ENCODE assay signal across 12 cellular contexts in the genomic region with DNA sequence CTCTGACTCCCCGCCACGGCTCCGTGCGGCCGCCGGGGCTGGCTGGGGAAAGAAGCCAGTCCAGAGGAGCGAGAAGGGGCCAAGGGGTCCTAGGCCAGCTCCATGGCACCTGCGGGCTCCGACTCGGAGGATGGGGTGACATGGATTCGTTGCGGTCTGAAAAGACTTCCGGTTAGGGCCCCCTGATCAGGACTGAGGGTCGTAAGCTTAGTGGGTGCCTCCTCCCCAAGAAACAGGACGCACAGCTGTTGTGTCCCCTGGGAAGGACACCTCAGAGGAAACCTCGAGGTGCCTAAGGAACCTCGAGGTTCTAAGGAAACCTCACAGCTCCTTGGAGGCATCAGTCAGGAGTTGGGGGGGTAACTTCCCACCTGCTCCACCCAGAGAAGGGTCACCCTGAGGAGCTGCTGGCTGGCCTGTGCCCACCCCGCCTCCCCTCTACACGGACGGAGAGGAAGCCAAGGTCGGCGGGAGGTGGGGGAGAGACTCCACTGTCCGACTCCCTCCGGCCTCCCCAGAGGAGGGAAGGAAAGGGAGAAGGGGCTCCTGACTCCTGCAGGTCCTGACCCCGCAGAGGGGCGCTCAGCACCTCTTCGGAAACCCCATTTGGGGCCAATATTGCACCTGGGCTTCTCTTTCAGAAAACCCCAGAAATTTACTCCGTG. TPM values are rescaled to one million over a fixed set of nuclear protein-coding genes. Genes with fewer than 3 reads are reported as not detected.
DNase-seq lines count a peak whose midpoint lies in the region; ATAC-seq and TF ChIP-seq lines count a peak whose summit lies in the region.
"Had no signal": no experiment of that assay in that cellular context is flagged by ENCODE, and none has a peak within 500 bp of the region (broad histone marks: within the 10 kb centered on the region; RNA-seq: fewer than 3 reads in every experiment).

No MANE protein-coding gene starts in this region.

- peaks cover 57% of the 10 kb centered on the region for H4K20me1 ChIP-seq in BLaER1

- H3K4me1 Mint-ChIP-seq in endothelial cell (ENCODE audit: unreplicated experiment) = peaks cover 32% of the 10 kb centered on the region
- H3K4me1 Mint-ChIP-seq in chondrocyte (ENCODE audit: low read depth) = peaks cover 15% of the 10 kb centered on the region

- TF ChIP-seq CTCF in endothelial cell (IDR thresholded peaks at IDR 0.05; ENCODE audit: unreplicated experiment) (no peak), chondrocyte (IDR thresholded peaks at IDR 0.05) (no peak), GM10248 (IDR thresholded peaks at IDR 0.05; ENCODE audit: control extremely low read depth, extremely low read depth, low read depth, missing control alignments) (no peak)

- no peak for ATAC-seq in HG03280 (IDR thresholded peaks at IDR 0.05; ENCODE audit: unreplicated experiment)
- no peak for ATAC-seq in GM21723 (IDR thresholded peaks at IDR 0.05; ENCODE audit: unreplicated experiment)

- H3K27me3 Mint-ChIP-seq in endothelial cell (ENCODE audit: unreplicated experiment) (peaks cover 8% of the 10 kb centered on the region), chondrocyte (ENCODE audit: low read depth) (peaks cover 37% of the 10 kb centered on the region)

- H3K4me1 ChIP-seq in BLaER1 (peaks cover 44% of the 10 kb centered on the region), HUES48 (ENCODE audit: control insufficient read depth, insufficient read depth, low read length) (peaks cover 13% of the 10 kb centered on the region), neuron (ENCODE audit: insufficient read depth, low read length) (peaks cover 20% of the 10 kb centered on the region)

- H3K27me3 ChIP-seq in BLaER1 (peaks cover 75% of the 10 kb centered on the region), HUES48 (ENCODE audit: control insufficient read depth, insufficient read depth, low read length) (peaks cover 32% of the 10 kb centered on the region), neuron (ENCODE audit: insufficient read depth, low read length) (peaks cover 39% of the 10 kb centered on the region)

- H3K27ac Mint-ChIP-seq in endothelial cell (ENCODE audit: unreplicated experiment) (no peak overlapping the region), chondrocyte (ENCODE audit: unreplicated experiment) (no peak overlapping the region)
- H3K27ac Mint-ChIP-seq: activated naive CD4-positive, alpha-beta T cell treated with anti-CD3 and anti-CD28 coated beads, Interleukin-2, amount 50 U/mL, for 72 hours had no signal

- H3K9ac ChIP-seq in BLaER1 (no peak overlapping the region), HUES48 (ENCODE audit: low read depth, low read length) (no peak overlapping the region)

- DNase-seq in endothelial cell (ENCODE audit: low spot score) (no peak), chondrocyte (ENCODE audit: low spot score) (no peak), GM10248 (ENCODE audit: extremely low spot score) (no peak)
- DNase-seq: SW 1271 had no signal

- no peaks in the 10 kb centered on the region for H3K36me3 ChIP-seq in BLaER1
- H3K36me3 ChIP-seq in HUES48 (ENCODE audit: control insufficient read depth, insufficient read depth, low read length) = no peaks in the 10 kb centered on the region
- no peaks in the 10 kb centered on the region for H3K36me3 ChIP-seq in neuron (ENCODE audit: insufficient read depth, low read length)

- H3K36me3 Mint-ChIP-seq in endothelial cell (ENCODE audit: low read depth, unreplicated experiment) = no peaks in the 10 kb centered on the region
- H3K36me3 Mint-ChIP-seq in chondrocyte (ENCODE audit: low read depth) = no peaks in the 10 kb centered on the region
- H3K36me3 Mint-ChIP-seq: activated naive CD4-positive, alpha-beta T cell treated with anti-CD3 and anti-CD28 coated beads, Interleukin-2, amount 50 U/mL, for 72 hours had no signal

- H3K4me3 Mint-ChIP-seq in endothelial cell (ENCODE audit: unreplicated experiment) = peak overlapping the region; percentile 31
- H3K4me3 Mint-ChIP-seq in chondrocyte (ENCODE audit: unreplicated experiment) = no peak overlapping the region

- H3K4me2 ChIP-seq in BLaER1 = peak overlapping the region; percentile 95

- CTCF ChIA-PET in GM10248 (lab: Yijun Ruan, JAX) = interaction anchor here (1.3 to 4.5 kb wide), 3 partner anchors 11 to 314 kb away, joined by 3 to 43 read pairs (median 5); no protein-coding TSS in a partner anchor

- no peak overlapping the region for H3K27ac ChIP-seq in BLaER1
- no peak overlapping the region for H3K27ac ChIP-seq in HUES48 (ENCODE audit: low read depth, low read length)
- H3K27ac ChIP-seq: C4-2B had no signal

- H3K9me3 ChIP-seq in BLaER1 (no peaks in the 10 kb centered on the region), HUES48 (ENCODE audit: control insufficient read depth, insufficient read depth, low read length) (no peaks in the 10 kb centered on the region), neuron (ENCODE audit: low read length) (no peaks in the 10 kb centered on the region)

- H3K9me3 Mint-ChIP-seq in endothelial cell (ENCODE audit: unreplicated experiment) (no peaks in the 10 kb centered on the region), chondrocyte (ENCODE audit: low read depth) (no peaks in the 10 kb centered on the region)
- H3K9me3 Mint-ChIP-seq: activated naive CD4-positive, alpha-beta T cell treated with anti-CD3 and anti-CD28 coated beads, Interleukin-2, amount 50 U/mL, for 72 hours had no signal

- POLR2A ChIA-PET in GM10248 (lab: Yijun Ruan, JAX) = no interaction called here

- H3K4me3 ChIP-seq in BLaER1 = peak overlapping the region; percentile 65
- peak overlapping the region; percentile 69 for H3K4me3 ChIP-seq in HUES48 (ENCODE audit: low read depth, low read length)
- H3K4me3 ChIP-seq in neuron (ENCODE audit: low read length) = no peak overlapping the region

- H2AFZ ChIP-seq in neuron (ENCODE audit: low read depth, low read length) = peak overlapping the region; percentile 31

RNA-seq across cellular contexts. Expression of gene ATP12A, which starts 0.8 kb away (rescaled TPM):
- total RNA-seq in endothelial cell (ENCODE audit: unreplicated experiment) (0.64 TPM), chondrocyte (not detected in 3 replicates)
- total RNA-seq: myocyte had no signal
